In genomic region chr20:49230021-49230420, GRCh38 we compare ENCODE assay signal across 17 cellular contexts. TPM values are rescaled to one million over a fixed set of nuclear protein-coding genes. Genes with fewer than 3 reads are reported as not detected.
DNase-seq lines count a peak whose midpoint lies in the region; ATAC-seq and TF ChIP-seq lines count a peak whose summit lies in the region.
"Had no signal": no experiment of that assay in that cellular context is flagged by ENCODE, and none has a peak within 500 bp of the region (broad histone marks: within the 10 kb centered on the region; RNA-seq: fewer than 3 reads in every experiment).

No MANE protein-coding gene starts in this region.

- H3K4me3 Mint-ChIP-seq in WTC11 = no peak overlapping the region
- H3K4me3 Mint-ChIP-seq: activated CD4-positive, alpha-beta memory T cell treated with anti-CD3 and anti-CD28 coated beads, Interleukin-2, amount 10 ng/mL, durations not matched to agents 7 days and 5 days; brain; CD4-positive, alpha-beta T cell; naive thymus-derived CD4-positive, alpha-beta T cell; T-helper 2 cell treated with Interferon-gamma antibody and Interleukin-4, amounts not matched to agents 5 μg/mL and 100 μg/mL, for 36 hours had no signal

- peaks cover 77% of the 10 kb centered on the region for H3K36me3 ChIP-seq in WERI-Rb-1
- H3K36me3 ChIP-seq in sigmoid colon = peaks cover 47 to 93% (median 78%) of the 10 kb centered on the region in 4 donors

- H3K4me3 ChIP-seq in WERI-Rb-1 (ENCODE audit: low read depth, low read length) (no peak overlapping the region), sigmoid colon (no peak overlapping the region)
- H3K4me3 ChIP-seq: gastroesophageal sphincter, right atrium auricular region had no signal

- H3K36me3 Mint-ChIP-seq in WTC11 = peaks cover 71% of the 10 kb centered on the region

- no peaks in the 10 kb centered on the region for H3K27me3 Mint-ChIP-seq in WTC11 (ENCODE audit: low read depth)
- H3K27me3 Mint-ChIP-seq: activated CD4-positive, alpha-beta memory T cell treated with anti-CD3 and anti-CD28 coated beads, Interleukin-2, amount 10 ng/mL, durations not matched to agents 7 days and 5 days; brain; CD4-positive, alpha-beta T cell; naive thymus-derived CD4-positive, alpha-beta T cell had no signal

- TF ChIP-seq POLR2A in sigmoid colon (IDR thresholded peaks at IDR 0.05) = no peak

- no peak for ATAC-seq in GM18498 (IDR thresholded peaks at IDR 0.05; ENCODE audit: unreplicated experiment)
- no peak for ATAC-seq in WTC11
- ATAC-seq: Panc1 had no signal

- WGBS in sigmoid colon, 2 donors = 93 to 94% methylated on average over 10 of the region's 10 CpGs

- H3K27me3 ChIP-seq in WERI-Rb-1 (ENCODE audit: insufficient read depth, low read depth, severe bottlenecking) (no peaks in the 10 kb centered on the region), sigmoid colon (no peaks in the 10 kb centered on the region)
- H3K27me3 ChIP-seq: gastroesophageal sphincter, right atrium auricular region had no signal

- peak overlapping the region; percentile 87 for H3K27ac ChIP-seq in WERI-Rb-1
- no peak overlapping the region for H3K27ac ChIP-seq in sigmoid colon
- H3K27ac ChIP-seq: gastroesophageal sphincter, right atrium auricular region had no signal

- no peaks in the 10 kb centered on the region for H3K4me1 Mint-ChIP-seq in WTC11
- H3K4me1 Mint-ChIP-seq: activated CD4-positive, alpha-beta memory T cell treated with anti-CD3 and anti-CD28 coated beads, Interleukin-2, amount 10 ng/mL, durations not matched to agents 7 days and 5 days had no signal

- intact Hi-C loops in sigmoid colon (cut with DNase I) = no loop called here

- CTCF ChIA-PET in WTC11 (lab: Charles Lee) = no interaction called here

- H3K27ac Mint-ChIP-seq in WTC11 = no peak overlapping the region
- H3K27ac Mint-ChIP-seq: activated CD4-positive, alpha-beta memory T cell treated with anti-CD3 and anti-CD28 coated beads, Interleukin-2, amount 10 ng/mL, durations not matched to agents 7 days and 5 days; T-helper 2 cell treated with Interferon-gamma antibody and Interleukin-4, amounts not matched to agents 5 μg/mL and 100 μg/mL, for 36 hours had no signal

- H3K9me3 Mint-ChIP-seq in WTC11 = no peaks in the 10 kb centered on the region
- H3K9me3 Mint-ChIP-seq: activated CD4-positive, alpha-beta memory T cell treated with anti-CD3 and anti-CD28 coated beads, Interleukin-2, amount 10 ng/mL, durations not matched to agents 7 days and 5 days; brain; CD4-positive, alpha-beta T cell; naive thymus-derived CD4-positive, alpha-beta T cell; T-helper 2 cell treated with Interferon-gamma antibody and Interleukin-4, amounts not matched to agents 5 μg/mL and 100 μg/mL, for 36 hours had no signal

- no peak for TF ChIP-seq EP300 in sigmoid colon (IDR thresholded peaks at IDR 0.05)

- POLR2A ChIA-PET in WTC11 (lab: Charles Lee) = no interaction called here

- no peaks in the 10 kb centered on the region for H3K4me1 ChIP-seq in sigmoid colon
- H3K4me1 ChIP-seq: gastroesophageal sphincter, right atrium auricular region had no signal

- TF ChIP-seq CTCF in WERI-Rb-1 (IDR thresholded peaks at IDR 0.05; ENCODE audit: low read depth, low read length) (peak; percentile 9; the same call in 1 of the 2 replicates), sigmoid colon (IDR thresholded peaks at IDR 0.05) (no peak), WTC11 (IDR thresholded peaks at IDR 0.05) (no peak)

- no peaks in the 10 kb centered on the region for H3K9me3 ChIP-seq in WERI-Rb-1 (ENCODE audit: severe bottlenecking)
- H3K9me3 ChIP-seq in sigmoid colon = no peaks in the 10 kb centered on the region
- H3K9me3 ChIP-seq: gastroesophageal sphincter, right atrium auricular region had no signal

- DNase-seq in MV-4-11 (lab: John Stamatoyannopoulos, UW) (peak; percentile 34), NCI-H2196 (lab: John Stamatoyannopoulos, UW; ENCODE audit: unreplicated experiment) (peak; percentile 87), WERI-Rb-1 (peak; percentile 46), sigmoid colon (peak; percentile 50), WTC11 (ENCODE audit: low spot score) (no peak), NOMO-1 treated with DMSO at 0.1 percent for 48 hours (lab: John Stamatoyannopoulos, UW; ENCODE audit: unreplicated experiment) (no peak)
- DNase-seq: activated CD4-positive, alpha-beta memory T cell treated with anti-CD3 and anti-CD28 coated beads, Interleukin-2, amount 10 ng/mL, durations not matched to agents 7 days and 5 days; activated gamma-delta T cell; CD4-positive, alpha-beta T cell; effector CD8-positive, alpha-beta T cell; naive thymus-derived CD4-positive, alpha-beta T cell had no signal

TF ChIP-seq in WTC11, 78 proteins besides CTCF, POLR2A, EP300 and RAD21:
- TF ChIP-seq IRF1 (CRISPR knock-in tag; IDR thresholded peaks at IDR 0.05) (no peak), ZNF232 (CRISPR knock-in tag; IDR thresholded peaks at IDR 0.05) (no peak), SOX15 (CRISPR knock-in tag; IDR thresholded peaks at IDR 0.05) (no peak)

RNA-seq across cellular contexts. Expression of gene DDX27, which starts 10.8 kb away (rescaled TPM):
- 10 to 100 TPM; 23.5 to 28.2 (median 27.8) TPM for total RNA-seq in sigmoid colon
- polyA plus RNA-seq in sigmoid colon = 10 to 100 TPM; 16.8 to 40.4 (median 22.2) TPM
- total RNA-seq in WTC11 (2021) = 44.2 to 54.8 TPM (median 46.5 TPM) in 3 replicates

RNA-seq across cellular contexts. Expression of gene STAU1, which starts 41.9 kb away (rescaled TPM):
- 100 to 1,000 TPM in 1 of 4 donors, 10 to 100 TPM in 3; 82.8 to 110 (median 92.7) TPM for total RNA-seq in sigmoid colon
- polyA plus RNA-seq in sigmoid colon = 10 to 100 TPM; 51.9 to 66.1 (median 58.3) TPM
- 83.6 to 92.6 TPM (median 87.3 TPM) in 3 replicates for total RNA-seq in WTC11 (2021)

RNA-seq across cellular contexts. Expression of gene ZNFX1, which starts 47.8 kb away (rescaled TPM):
- total RNA-seq in sigmoid colon = 10 to 100 TPM; 25.7 to 32.1 (median 29.6) TPM
- polyA plus RNA-seq in sigmoid colon = 10 to 100 TPM in 1 of 3 donors, 1 to 10 TPM in 2; 7.2 to 20.2 (median 9.5) TPM
- 8.0 to 11.0 TPM (median 9.1 TPM) in 3 replicates for total RNA-seq in WTC11 (2021)

Comparison
In these comparisons a context has a peak if more than half of its experiments do, and no peak if none do; other contexts are left out.
1. DNase-seq: peak in MV-4-11 (single experiment), NCI-H2196 (single experiment), WERI-Rb-1 (single experiment) and sigmoid colon (single experiment); none in WTC11 (single experiment) and NOMO-1 treated with DMSO at 0.1 percent for 48 hours (single experiment).